8 cellular contexts compared by ENCODE assay signal in the genomic region with DNA sequence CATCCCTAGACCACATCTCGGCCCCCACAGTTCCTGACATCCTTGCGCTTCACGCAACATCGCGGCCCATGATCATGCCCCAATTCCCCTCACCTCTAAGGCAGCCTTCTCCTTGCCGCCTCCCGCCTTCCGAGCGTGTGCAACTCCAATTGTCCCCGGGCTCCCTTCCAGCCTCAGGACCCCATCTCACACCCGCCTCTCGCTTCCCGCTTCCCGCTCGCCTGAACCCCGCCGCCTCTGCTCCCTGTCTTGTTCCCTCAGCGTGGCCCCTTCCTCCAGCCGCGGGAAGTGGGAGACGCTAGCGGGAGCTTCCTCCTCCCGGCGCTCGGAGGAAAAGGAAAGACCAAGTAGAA. TPM values are rescaled to one million over a fixed set of nuclear protein-coding genes. Genes with fewer than 3 reads are reported as not detected.
DNase-seq lines count a peak whose midpoint lies in the region; ATAC-seq, FAIRE-seq and TF ChIP-seq lines count a peak whose summit lies in the region.
"Not testable (repeated sequence)": the region's sequence is repeated elsewhere in the genome, so short reads cannot be mapped to it uniquely, and the experiment has no call there.

No MANE protein-coding gene starts in this region.

- DNase-seq in CD4-positive, alpha-beta memory T cell: peak in 1 of 5 donors; percentile 4
- DNase-seq in Karpas-422; GM12878 (ENCODE audit: low read depth, low spot score); fibroblast of lung (ENCODE audit: low read depth in 2 of 2); progenitor cell of endocrine pancreas (ENCODE audit: low spot score, unreplicated experiment): not testable (repeated sequence)
- peak; percentile 3 to 16 for DNase-seq in activated CD4-positive, alpha-beta T cell treated with anti-CD3 and anti-CD28 coated beads, Interleukin-2, amount 50 U/mL, for 48 hours
- peak in 2 of 3 donors; percentile 34 to 49 for DNase-seq in right lobe of liver
- peak in 1 of 2 donors; percentile 60 for DNase-seq in tibial artery

- H3K36me3 ChIP-seq in CD4-positive, alpha-beta memory T cell (ENCODE audit: insufficient read depth, low read length); Karpas-422 (ENCODE audit: insufficient read depth, low read length); GM12878 (ENCODE audit: control insufficient read depth in 2 of 2, insufficient read depth in 2 of 2, low read length in 1 of 2); fibroblast of lung (ENCODE audit: control insufficient read depth, insufficient read depth, low read length); right lobe of liver; tibial artery: not testable (repeated sequence)

- H3K4me3 Mint-ChIP-seq in CD4-positive, alpha-beta memory T cell: peak overlapping the region; percentile 44 to 76 (median 66)
- peak overlapping the region; percentile 52 for H3K4me3 Mint-ChIP-seq in progenitor cell of endocrine pancreas (ENCODE audit: low read depth)

- TF ChIP-seq EP300 in GM12878 (IDR thresholded peaks at IDR 0.05; ENCODE audit: borderline replicate concordance in 1 of 2, control insufficient read depth in 1 of 2, low read depth in 2 of 2, low read length in 2 of 2): not testable (repeated sequence)

- in situ Hi-C loops in GM12878 (cut with MboI): not testable (repeated sequence)

- SMC1A ChIA-PET in GM12878 (lab: Charles Lee; ENCODE audit: uncharacterized antibody, unreplicated experiment): not testable (repeated sequence)

- FAIRE-seq in GM12878 (lab: Jason Lieb, UNC): not testable (repeated sequence)

- H3K9me3 ChIP-seq in CD4-positive, alpha-beta memory T cell (ENCODE audit: control insufficient read depth in 1 of 2, low read length in 2 of 2); Karpas-422 (ENCODE audit: low read length); GM12878 (replicated peaks; ENCODE audit: control insufficient read depth, insufficient read depth, low read length); fibroblast of lung (ENCODE audit: control insufficient read depth, insufficient read depth, low read depth, low read length); right lobe of liver; tibial artery: not testable (repeated sequence)

- H3K27ac Mint-ChIP-seq in CD4-positive, alpha-beta memory T cell; progenitor cell of endocrine pancreas: not testable (repeated sequence)

- CTCF ChIA-PET in CD4-positive, alpha-beta memory T cell (lab: Charles Lee; ENCODE audit: partially characterized antibody); GM12878 (lab: Yijun Ruan, JAX): not testable (repeated sequence)

- not testable (repeated sequence) for TF ChIP-seq POLR2A in GM12878 (IDR thresholded peaks at IDR 0.05; ENCODE audit: low read depth, low read length); right lobe of liver (IDR thresholded peaks at IDR 0.05)

- POLR2A ChIA-PET in CD4-positive, alpha-beta memory T cell (lab: Charles Lee; ENCODE audit: partially characterized antibody); GM12878 (lab: Charles Lee): not testable (repeated sequence)

- intact Hi-C loops in CD4-positive, alpha-beta memory T cell (cut with micrococcal nuclease); GM12878 (cut with micrococcal nuclease; ENCODE audit: unreplicated experiment); right lobe of liver (cut with DNase I); tibial artery (cut with DNase I; ENCODE audit: low total_unique reads): not testable (repeated sequence)

- H3K4me1 ChIP-seq in CD4-positive, alpha-beta memory T cell (ENCODE audit: insufficient read depth, low read length); Karpas-422 (ENCODE audit: low read length); GM12878 (ENCODE audit: control insufficient read depth, insufficient read depth, low read length); fibroblast of lung (ENCODE audit: control insufficient read depth, extremely low read depth, insufficient read depth, low read length); right lobe of liver; tibial artery: not testable (repeated sequence)

- H3K4me3 ChIP-seq in CD4-positive, alpha-beta memory T cell (ENCODE audit: low read length in 2 of 2); GM12878: not testable (repeated sequence)
- H3K4me3 ChIP-seq in Karpas-422 (ENCODE audit: low read length) (peak overlapping the region; percentile 50; the same call in 1 of the 2 replicates), fibroblast of lung (replicated peaks in 1 of 4; ENCODE audit: control extremely low read depth in 1 of 4, insufficient read depth in 1 of 4, low read depth in 3 of 4, low read length in 4 of 4) (peak overlapping the region in 2 of 4 experiments; percentile 45 to 48), right lobe of liver (peak overlapping the region in 2 of 3 donors; percentile 21 to 39), tibial artery (peak overlapping the region; percentile 51 to 52)

- H3K27me3 ChIP-seq in CD4-positive, alpha-beta memory T cell (ENCODE audit: insufficient read depth, low read length); Karpas-422 (ENCODE audit: low read length); GM12878 (replicated peaks in 1 of 2; ENCODE audit: control insufficient read depth in 2 of 2, insufficient read depth in 2 of 2, low read length in 1 of 2); fibroblast of lung (ENCODE audit: control insufficient read depth, insufficient read depth, low read length); right lobe of liver; tibial artery: not testable (repeated sequence)

- H3K9me2 ChIP-seq in Karpas-422 (replicated peaks; ENCODE audit: insufficient read depth, low read length): not testable (repeated sequence)

- not testable (repeated sequence) for H3K4me1 Mint-ChIP-seq in CD4-positive, alpha-beta memory T cell; progenitor cell of endocrine pancreas (ENCODE audit: low read depth)

- not testable (repeated sequence) for TF ChIP-seq CTCF in GM12878 (IDR thresholded peaks at IDR 0.05 in 2 of 3, conservative IDR thresholded peaks at IDR 0.05 in 1 of 3; ENCODE audit: control insufficient read depth in 2 of 3, extremely low read depth in 1 of 3, insufficient read depth in 1 of 3, low read depth in 3 of 3, low read length in 3 of 3); fibroblast of lung (conservative IDR thresholded peaks at IDR 0.05 in 1 of 2, IDR thresholded peaks at IDR 0.05 in 1 of 2; ENCODE audit: low read depth in 1 of 2, low read length in 2 of 2); right lobe of liver (IDR thresholded peaks at IDR 0.05); progenitor cell of endocrine pancreas (IDR thresholded peaks at IDR 0.05; ENCODE audit: unreplicated experiment); tibial artery (IDR thresholded peaks at IDR 0.05)

- TF ChIP-seq RAD21 in GM12878 (IDR thresholded peaks at IDR 0.05; ENCODE audit: insufficient read depth, low read depth, low read length): not testable (repeated sequence)

- not testable (repeated sequence) for H3K27me3 Mint-ChIP-seq in CD4-positive, alpha-beta memory T cell; progenitor cell of endocrine pancreas

- H4K20me1 ChIP-seq in Karpas-422 (ENCODE audit: insufficient read depth, low read depth, low read length); GM12878 (ENCODE audit: control insufficient read depth, insufficient read depth); fibroblast of lung (ENCODE audit: control insufficient read depth, extremely low read depth, insufficient read depth, low read length): not testable (repeated sequence)

- not testable (repeated sequence) for BruUV-seq in GM12878 (replicated peaks; lab: Mats Ljungman, UMichigan)

- ATAC-seq in GM12878, right lobe of liver: not testable (repeated sequence)

- RAD21 ChIA-PET in GM12878 (lab: Charles Lee; ENCODE audit: unreplicated experiment): not testable (repeated sequence)

- H3K36me3 Mint-ChIP-seq in CD4-positive, alpha-beta memory T cell; progenitor cell of endocrine pancreas (ENCODE audit: insufficient read depth): not testable (repeated sequence)

- H3K9ac ChIP-seq in Karpas-422 (ENCODE audit: low read length): peak overlapping the region; percentile 55; the same call in 1 of the 2 replicates
- not testable (repeated sequence) for H3K9ac ChIP-seq in GM12878 (ENCODE audit: control insufficient read depth, insufficient read depth, low read length); fibroblast of lung (ENCODE audit: insufficient read depth, low read length)

- H3K4me2 ChIP-seq in Karpas-422 (ENCODE audit: low read depth, low read length, poor library complexity, severe bottlenecking); fibroblast of lung (ENCODE audit: extremely low read depth, insufficient read depth, low read length): not testable (repeated sequence)
- H3K4me2 ChIP-seq in GM12878 (ENCODE audit: control insufficient read depth, insufficient read depth): 0 out of 2 replicates have a peak overlapping the region, but pooled peaks have one; percentile 25

- not testable (repeated sequence) for H2AFZ ChIP-seq in Karpas-422 (ENCODE audit: low read length); GM12878 (ENCODE audit: control insufficient read depth, low read depth, low read length); fibroblast of lung (ENCODE audit: low read length)

- WGBS in GM12878 (ENCODE audit: insufficient coverage, insufficient replicate concordance, low lambda C conversion rate, missing lambda C conversion rate): no CpG with 5 or more reads among the region's 25 CpGs
- WGBS in right lobe of liver (ENCODE audit: insufficient coverage, low coverage, low lambda C conversion rate, missing lambda C conversion rate): no CpG with 5 or more reads among the region's 25 CpGs

- not testable (repeated sequence) for H3K9me3 Mint-ChIP-seq in CD4-positive, alpha-beta memory T cell; progenitor cell of endocrine pancreas (ENCODE audit: low read depth)

- not testable (repeated sequence) for H3K27ac ChIP-seq in CD4-positive, alpha-beta memory T cell (ENCODE audit: low read depth, low read length); Karpas-422 (ENCODE audit: low read length); GM12878 (ENCODE audit: control insufficient read depth, insufficient read depth); right lobe of liver
- H3K27ac ChIP-seq in fibroblast of lung (ENCODE audit: insufficient read depth, low read length) (peak overlapping the region; percentile 43), tibial artery (peak overlapping the region in 1 of 2 donors; percentile 68)

- not testable (repeated sequence) for H3K79me2 ChIP-seq in Karpas-422 (ENCODE audit: low read length); GM12878 (ENCODE audit: control insufficient read depth, insufficient read depth, low read length); fibroblast of lung (ENCODE audit: control insufficient read depth, insufficient read depth, low read length)

RNA-seq across cellular contexts. Expression of a gene that starts 0.8 kb away (rescaled TPM):
- total RNA-seq in CD4-positive, alpha-beta memory T cell: 10 to 100 TPM; 49.0 to 56.6 TPM
- 10 to 100 TPM in 1 of 2 donors, 1 to 10 TPM in 1; 2.7 to 18.4 TPM for polyA plus RNA-seq in CD4-positive, alpha-beta memory T cell
- 138 and 145 TPM in 2 replicates for total RNA-seq in Karpas-422 (2014; rRNA removed; shearing (Covaris generic); ENCODE audit: low replicate concordance)
- total RNA-seq in GM12878 (2013; cell fraction: nucleolus; rRNA removed): 26.8 and 33.2 TPM in 2 replicates
- total RNA-seq in GM12878 (2014; rRNA removed): 8.6 and 9.8 TPM in 2 replicates
- 4.9 and 5.1 TPM in 2 replicates for total RNA-seq in GM12878 (2014; rRNA removed; fragmentation: Illumina TruSeq; extraction: Trizol)
- total RNA-seq in GM12878 (2021): 11.6 and 13.6 TPM in 2 replicates
- 4.1 TPM for polyA plus RNA-seq in GM12878 (2011; ENCODE audit: low read depth)
- 5.5 and 5.7 TPM in 2 replicates for polyA plus RNA-seq in GM12878 (2011; rRNA removed)
- polyA plus RNA-seq in GM12878 (2011; cell fraction: cytosol; rRNA removed): 8.2 and 8.6 TPM in 2 replicates
- 15.1 and 22.1 TPM in 2 replicates for polyA plus RNA-seq in GM12878 (2011; cell fraction: nucleus; rRNA removed)
- 6.8 and 7.0 TPM in 2 replicates for polyA plus RNA-seq in GM12878 (2012)
- 5.3 and 6.9 TPM in 2 replicates for polyA plus RNA-seq in GM12878 (2014; fragmentation: Illumina TruSeq; extraction: Trizol)
- 1 to 10 TPM; 1.2 to 2.5 TPM for polyA plus RNA-seq in GM12878 (2014; fragmentation: Nextera tagmentation; extraction: Ambion mirVana)
- 7.2 and 8.2 TPM in 2 replicates for polyA plus RNA-seq in GM12878 (2014; rRNA removed)
- 10 to 100 TPM; 12.1 to 15.0 TPM for polyA plus RNA-seq in GM12878 (2016; fragmentation: Nextera tagmentation; extraction: Ambion mirVana)
- polyA minus RNA-seq in GM12878 (2011; rRNA and poly(A)+ RNA removed): 12.9 and 17.4 TPM in 2 replicates
- 5.3 and 5.5 TPM in 2 replicates for polyA minus RNA-seq in GM12878 (2011; cell fraction: cytosol; rRNA and poly(A)+ RNA removed)
- polyA minus RNA-seq in GM12878 (2011; cell fraction: nucleus; rRNA and poly(A)+ RNA removed): 20.1 and 48.2 TPM in 2 replicates
- 47.3 and 51.9 TPM in 2 replicates for total RNA-seq in fibroblast of lung
- 14.3 and 17.7 TPM in 2 replicates for polyA plus RNA-seq in fibroblast of lung
- polyA plus RNA-seq in fibroblast of lung (2012): 28.5 and 30.3 TPM in 2 replicates
- polyA minus RNA-seq in fibroblast of lung (ENCODE audit: low replicate concordance): 36.9 and 57.9 TPM in 2 replicates
- total RNA-seq in right lobe of liver: 10 to 100 TPM in 5 of 6 experiments, 1 to 10 TPM in 1; 9.8 to 20.0 (median 15.3) TPM
- total RNA-seq in progenitor cell of endocrine pancreas: 33.9 and 34.5 TPM in 2 replicates

RNA-seq across cellular contexts. Expression of a gene that starts 1.5 kb away (rescaled TPM):
- 1 to 10 TPM in 1 of 2 experiments, under 1 TPM in 1; 1.00 to 1.4 TPM for total RNA-seq in CD4-positive, alpha-beta memory T cell
- polyA plus RNA-seq in CD4-positive, alpha-beta memory T cell: under 1 TPM in 1 of 2 donors, not detected in 1; 0.29 TPM
- total RNA-seq in Karpas-422 (2014; rRNA removed; shearing (Covaris generic); ENCODE audit: low replicate concordance): 27.6 and 29.0 TPM in 2 replicates
- total RNA-seq in GM12878 (2013; cell fraction: nucleolus; rRNA removed): 12.2 and 13.6 TPM in 2 replicates
- 12.8 and 14.1 TPM in 2 replicates for total RNA-seq in GM12878 (2014; rRNA removed)
- total RNA-seq in GM12878 (2014; rRNA removed; fragmentation: Illumina TruSeq; extraction: Trizol): 17.4 and 19.3 TPM in 2 replicates
- 14.2 and 15.0 TPM in 2 replicates for total RNA-seq in GM12878 (2021)
- polyA plus RNA-seq in GM12878 (2011; ENCODE audit: low read depth): 3.1 TPM
- polyA plus RNA-seq in GM12878 (2011; rRNA removed): 36.7 and 49.1 TPM in 2 replicates
- 19.4 and 23.0 TPM in 2 replicates for polyA plus RNA-seq in GM12878 (2011; cell fraction: cytosol; rRNA removed)
- 19.2 and 26.0 TPM in 2 replicates for polyA plus RNA-seq in GM12878 (2011; cell fraction: nucleus; rRNA removed)
- polyA plus RNA-seq in GM12878 (2012): 6.1 and 10.7 TPM in 2 replicates
- polyA plus RNA-seq in GM12878 (2014; fragmentation: Illumina TruSeq; extraction: Trizol): 22.5 and 30.6 TPM in 2 replicates
- 10 to 100 TPM in 1 of 2 experiments, 1 to 10 TPM in 1; 7.5 to 10.2 TPM for polyA plus RNA-seq in GM12878 (2014; fragmentation: Nextera tagmentation; extraction: Ambion mirVana)
- 15.7 and 19.7 TPM in 2 replicates for polyA plus RNA-seq in GM12878 (2014; rRNA removed)
- 10 to 100 TPM; 25.7 to 28.3 TPM for polyA plus RNA-seq in GM12878 (2016; fragmentation: Nextera tagmentation; extraction: Ambion mirVana)
- 34.9 and 43.5 TPM in 2 replicates for polyA minus RNA-seq in GM12878 (2011; rRNA and poly(A)+ RNA removed)
- polyA minus RNA-seq in GM12878 (2011; cell fraction: cytosol; rRNA and poly(A)+ RNA removed): 9.0 and 10.8 TPM in 2 replicates
- 12.8 and 17.7 TPM in 2 replicates for polyA minus RNA-seq in GM12878 (2011; cell fraction: nucleus; rRNA and poly(A)+ RNA removed)
- total RNA-seq in fibroblast of lung: 1.8 and 4.5 TPM in 2 replicates
- 1.5 and 4.5 TPM in 2 replicates for polyA plus RNA-seq in fibroblast of lung
- polyA plus RNA-seq in fibroblast of lung (2012): 2.1 and 4.1 TPM in 2 replicates
- polyA minus RNA-seq in fibroblast of lung (ENCODE audit: low replicate concordance): 3.7 TPM in 1 of 2 replicates, not detected in the other
- total RNA-seq in right lobe of liver: 1 to 10 TPM in 2 of 6 experiments, under 1 TPM in 3, not detected in 1; 0.57 to 1.4 (median 0.95) TPM
- 3.2 and 4.3 TPM in 2 replicates for total RNA-seq in progenitor cell of endocrine pancreas
